In genomic region chr17:8360260-8360659, GRCh38 we compare ENCODE assay signal across 13 cellular contexts. TPM values are rescaled to one million over a fixed set of nuclear protein-coding genes. Genes with fewer than 3 reads are reported as not detected.
DNase-seq lines count a peak whose midpoint lies in the region; ATAC-seq, FAIRE-seq and TF ChIP-seq lines count a peak whose summit lies in the region.
"Had no signal": no experiment of that assay in that cellular context is flagged by ENCODE, and none has a peak within 500 bp of the region (broad histone marks: within the 10 kb centered on the region; RNA-seq: fewer than 3 reads in every experiment).

No MANE protein-coding gene starts in this region.

- DNase-seq in adipocyte (ENCODE audit: low read depth) (no peak), smooth muscle cell (lab: John Stamatoyannopoulos, UW; ENCODE audit: unreplicated experiment) (no peak), occipital lobe (lab: John Stamatoyannopoulos, UW) (no peak), GM10248 (ENCODE audit: extremely low spot score) (no peak)
- DNase-seq: DND-41; effector CD4-positive, alpha-beta T cell; NCI-H1048; NCI-H2227 treated with DMSO at 0.1 percent for 48 hours had no signal

- no peaks in the 10 kb centered on the region for H3K79me2 ChIP-seq in smooth muscle cell (ENCODE audit: low read depth)

- H3K9ac ChIP-seq in HUES48 (ENCODE audit: low read depth, low read length) (no peak overlapping the region), adipocyte (ENCODE audit: low read length) (no peak overlapping the region), smooth muscle cell (ENCODE audit: low read depth) (no peak overlapping the region)

- H3K36me3 ChIP-seq in HUES48 (ENCODE audit: control insufficient read depth, insufficient read depth, low read length), result no peaks in the 10 kb centered on the region
- no peaks in the 10 kb centered on the region for H3K36me3 ChIP-seq in adipocyte (ENCODE audit: control insufficient read depth, insufficient read depth, low read length, severe bottlenecking)
- H3K36me3 ChIP-seq in smooth muscle cell (ENCODE audit: low read depth), result no peaks in the 10 kb centered on the region

- H3K4me3 ChIP-seq in HUES48 (ENCODE audit: low read depth, low read length) (no peak overlapping the region), adipocyte (ENCODE audit: low read length) (peak overlapping the region; percentile 48), smooth muscle cell (no peak overlapping the region)

- no peaks in the 10 kb centered on the region for H3K9me3 ChIP-seq in HUES48 (ENCODE audit: control insufficient read depth, insufficient read depth, low read length)
- no peaks in the 10 kb centered on the region for H3K9me3 ChIP-seq in adipocyte (ENCODE audit: control insufficient read depth, low read length)
- no peaks in the 10 kb centered on the region for H3K9me3 ChIP-seq in smooth muscle cell (replicated peaks; ENCODE audit: low read depth)

- CTCF ChIA-PET in GM10248 (lab: Yijun Ruan, JAX), result interaction anchor here (1.6 to 3.7 kb wide), 4 partner anchors 11 to 386 kb away, joined by 6 to 18 read pairs (median 6); partner anchors contain the start of gene KRABD2

- 46% methylated on average over 3 of the region's 3 CpGs for WGBS in smooth muscle cell (ENCODE audit: low lambda C conversion rate)

- no peak overlapping the region for H2AFZ ChIP-seq in smooth muscle cell (ENCODE audit: low read depth)

- no peaks in the 10 kb centered on the region for H3K27me3 ChIP-seq in HUES48 (ENCODE audit: control insufficient read depth, insufficient read depth, low read length)
- H3K27me3 ChIP-seq in adipocyte (replicated peaks; ENCODE audit: control insufficient read depth, insufficient read depth, low read length), result no peaks in the 10 kb centered on the region
- H3K27me3 ChIP-seq in smooth muscle cell (ENCODE audit: low read depth), result no peaks in the 10 kb centered on the region

- H3K27ac ChIP-seq in HUES48 (ENCODE audit: low read depth, low read length) (peak overlapping the region; percentile 82), smooth muscle cell (ENCODE audit: low read depth) (no peak overlapping the region)

- H3K4me1 ChIP-seq in HUES48 (ENCODE audit: control insufficient read depth, insufficient read depth, low read length) (peaks cover 20% of the 10 kb centered on the region), adipocyte (ENCODE audit: control insufficient read depth, insufficient read depth, low read length) (peaks cover 30% of the 10 kb centered on the region), smooth muscle cell (ENCODE audit: low read depth) (no peaks in the 10 kb centered on the region)

- H3F3A ChIP-seq in smooth muscle cell (ENCODE audit: low read depth), result no peaks in the 10 kb centered on the region

- TF ChIP-seq CTCF in smooth muscle cell (IDR thresholded peaks at IDR 0.05; ENCODE audit: borderline replicate concordance, insufficient read depth, poor library complexity, severe bottlenecking) (no peak), GM10248 (IDR thresholded peaks at IDR 0.05; ENCODE audit: control extremely low read depth, extremely low read depth, low read depth, missing control alignments) (no peak)

- ATAC-seq in GM21360 (IDR thresholded peaks at IDR 0.05; ENCODE audit: unreplicated experiment), result no peak

- H4K20me1 ChIP-seq in smooth muscle cell (ENCODE audit: low read depth), result no peaks in the 10 kb centered on the region

- POLR2A ChIA-PET in GM10248 (lab: Yijun Ruan, JAX), result no interaction called here

- FAIRE-seq in islet of Langerhans (lab: Jason Lieb, UNC), result peak; percentile 99

- H3K4me2 ChIP-seq in smooth muscle cell, result peak overlapping the region; percentile 57

RNA-seq across cellular contexts. Expression of gene ODF4, which starts 20.6 kb away (rescaled TPM):
- not detected in 2 replicates for total RNA-seq in smooth muscle cell
- not detected in 2 replicates for polyA plus RNA-seq in smooth muscle cell
- not detected for total RNA-seq in occipital lobe
- total RNA-seq: activated CD8-positive, alpha-beta memory T cell treated with anti-CD3 and anti-CD28 coated beads for 36 hours; H1 had no signal
- polyA plus RNA-seq: H1 had no signal

RNA-seq across cellular contexts. Expression of gene RPL26, which starts 22.7 kb away (rescaled TPM):
- total RNA-seq in smooth muscle cell, result 3,019 and 3,533 TPM in 2 replicates
- polyA plus RNA-seq in smooth muscle cell, result 367 and 426 TPM in 2 replicates
- total RNA-seq in occipital lobe, result 3,834 TPM

RNA-seq across cellular contexts. Expression of gene RNF222, which starts 37.4 kb away (rescaled TPM):
- 0.54 and 1.6 TPM in 2 replicates for total RNA-seq in smooth muscle cell
- 0.32 and 0.49 TPM in 2 replicates for polyA plus RNA-seq in smooth muscle cell
- total RNA-seq in occipital lobe, result not detected
- total RNA-seq: activated CD8-positive, alpha-beta memory T cell treated with anti-CD3 and anti-CD28 coated beads for 36 hours; H1 had no signal
- polyA plus RNA-seq: H1 had no signal

RNA-seq across cellular contexts. Expression of gene ARHGEF15, which starts 50.2 kb away (rescaled TPM):
- total RNA-seq in smooth muscle cell (not detected in 2 replicates), occipital lobe (0.47 TPM)
- 0.11 TPM in 1 of 2 replicates, not detected in the other for polyA plus RNA-seq in smooth muscle cell
- total RNA-seq: activated CD8-positive, alpha-beta memory T cell treated with anti-CD3 and anti-CD28 coated beads for 36 hours had no signal
